Comparison of ENCODE assay signal across 21 cellular contexts in the genomic region with DNA sequence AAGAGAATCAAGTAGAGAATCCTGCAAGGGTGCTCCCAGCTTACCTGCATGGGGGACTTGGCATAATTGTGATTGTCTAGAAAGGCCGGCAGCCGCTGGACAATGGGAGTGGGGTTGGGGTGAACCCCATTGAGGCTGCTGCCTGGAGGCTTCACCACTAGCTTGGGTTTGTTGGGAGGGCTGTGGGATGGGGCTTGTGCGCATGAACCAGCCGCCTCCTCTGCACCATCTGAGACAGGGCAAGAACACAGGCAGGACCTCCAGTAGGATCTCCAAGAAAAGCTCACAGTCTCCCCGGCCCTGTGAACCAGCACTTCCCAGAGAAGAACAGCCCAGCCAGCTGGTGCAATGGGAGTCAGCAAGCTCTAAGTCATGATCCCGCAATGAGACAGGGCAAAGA. TPM values are rescaled to one million over a fixed set of nuclear protein-coding genes. Genes with fewer than 3 reads are reported as not detected.
DNase-seq lines count a peak whose midpoint lies in the region; ATAC-seq and TF ChIP-seq lines count a peak whose summit lies in the region.
"Had no signal": no experiment of that assay in that cellular context is flagged by ENCODE, and none has a peak within 500 bp of the region (broad histone marks: within the 10 kb centered on the region; RNA-seq: fewer than 3 reads in every experiment).

No MANE protein-coding gene starts in this region.

- H3K4me1 Mint-ChIP-seq in activated CD8-positive, alpha-beta T cell treated with anti-CD3 and anti-CD28 coated beads for 36 hours (ENCODE audit: low read depth): peaks cover 22% of the 10 kb centered on the region
- H3K4me1 Mint-ChIP-seq in activated CD8-positive, alpha-beta T cell treated with anti-CD3 and anti-CD28 coated beads, Interleukin-2, amount 10 ng/mL, durations not matched to agents 7 days and 5 days (ENCODE audit: low read depth): peaks cover 24% of the 10 kb centered on the region

- DNase-seq in activated CD8-positive, alpha-beta T cell treated with anti-CD3 and anti-CD28 coated beads for 36 hours: no peak
- DNase-seq in activated CD8-positive, alpha-beta T cell treated with anti-CD3 and anti-CD28 coated beads, Interleukin-2, amount 10 ng/mL, durations not matched to agents 7 days and 5 days: no peak
- no peak for DNase-seq in Jurkat, Clone E6-1 (ENCODE audit: low read depth, low spot score)
- DNase-seq in cardiac septum (ENCODE audit: low spot score) (peak; percentile 51), posterior vena cava (ENCODE audit: low spot score) (peak; percentile 77), SW 1271 (lab: John Stamatoyannopoulos, UW) (no peak), KBM-7 (no peak)
- DNase-seq in activated CD4-positive, alpha-beta T cell treated with anti-CD3 and anti-CD28 coated beads, Interleukin-2, amount 50 U/mL, for 48 hours: no peak
- DNase-seq: activated CD4-positive, CD25-positive, alpha-beta regulatory T cell treated with anti-CD3 and anti-CD28 coated beads, Interleukin-2, amount 50 U/mL, for 72 hours; foreskin fibroblast; GDM1; midbrain; NCI-H1048; NCI-H187 treated with DMSO at 0.1 percent for 48 hours; NCI-H526 treated with DMSO at 0.1 percent for 48 hours; nephron progenitor cell; RPMI8226; substantia nigra had no signal

- H3K9me3 Mint-ChIP-seq in activated CD8-positive, alpha-beta T cell treated with anti-CD3 and anti-CD28 coated beads for 36 hours: no peaks in the 10 kb centered on the region
- no peaks in the 10 kb centered on the region for H3K9me3 Mint-ChIP-seq in activated CD8-positive, alpha-beta T cell treated with anti-CD3 and anti-CD28 coated beads, Interleukin-2, amount 10 ng/mL, durations not matched to agents 7 days and 5 days (ENCODE audit: insufficient read depth)
- H3K9me3 Mint-ChIP-seq: nephron progenitor cell had no signal

- no peaks in the 10 kb centered on the region for H3K27me3 Mint-ChIP-seq in activated CD8-positive, alpha-beta T cell treated with anti-CD3 and anti-CD28 coated beads for 36 hours
- no peaks in the 10 kb centered on the region for H3K27me3 Mint-ChIP-seq in activated CD8-positive, alpha-beta T cell treated with anti-CD3 and anti-CD28 coated beads, Interleukin-2, amount 10 ng/mL, durations not matched to agents 7 days and 5 days (ENCODE audit: low read depth)

- intact Hi-C loops in activated CD8-positive, alpha-beta T cell treated with anti-CD3 and anti-CD28 coated beads for 36 hours (cut with micrococcal nuclease): no loop called here
- intact Hi-C loops in cardiac septum (cut with DNase I): loop anchor here (5.0 to 10.0 kb wide), 2 partner anchors 118 to 640 kb away; partner anchors contain the start of genes GLYCTK and SFMBT1
- intact Hi-C loops in posterior vena cava (cut with DNase I): no loop called here

- TF ChIP-seq CTCF in activated CD8-positive, alpha-beta T cell treated with anti-CD3 and anti-CD28 coated beads for 36 hours (IDR thresholded peaks at IDR 0.05): no peak

- peaks cover 33% of the 10 kb centered on the region for H3K36me3 Mint-ChIP-seq in activated CD8-positive, alpha-beta T cell treated with anti-CD3 and anti-CD28 coated beads for 36 hours (ENCODE audit: low read depth)
- peaks cover 64% of the 10 kb centered on the region for H3K36me3 Mint-ChIP-seq in activated CD8-positive, alpha-beta T cell treated with anti-CD3 and anti-CD28 coated beads, Interleukin-2, amount 10 ng/mL, durations not matched to agents 7 days and 5 days (ENCODE audit: low read depth)

- POLR2A ChIA-PET in activated CD8-positive, alpha-beta T cell treated with anti-CD3 and anti-CD28 coated beads for 36 hours (lab: Charles Lee): interaction anchor here (1.0 to 1.3 kb wide), 2 partner anchors 9 to 347 kb away, joined by 3 read pairs; no protein-coding TSS in a partner anchor
- POLR2A ChIA-PET in activated CD8-positive, alpha-beta T cell treated with anti-CD3 and anti-CD28 coated beads, Interleukin-2, amount 10 ng/mL, durations not matched to agents 7 days and 5 days (lab: Charles Lee): no interaction called here

- CTCF ChIA-PET in activated CD8-positive, alpha-beta T cell treated with anti-CD3 and anti-CD28 coated beads for 36 hours (lab: Charles Lee): interaction anchor here (0.7 to 1.5 kb wide), 2 partner anchors 15 to 42 kb away, joined by 3 read pairs; no protein-coding TSS in a partner anchor
- CTCF ChIA-PET in activated CD8-positive, alpha-beta T cell treated with anti-CD3 and anti-CD28 coated beads, Interleukin-2, amount 10 ng/mL, durations not matched to agents 7 days and 5 days (lab: Charles Lee): no interaction called here

- in situ Hi-C loops in KBM-7 (cut with MboI; ENCODE audit: low pct_unique_long_range_greater_than_20kb, low sequenced_read_pairs): no loop called here

- peak overlapping the region; percentile 42 for H3K27ac Mint-ChIP-seq in activated CD8-positive, alpha-beta T cell treated with anti-CD3 and anti-CD28 coated beads for 36 hours
- no peak overlapping the region for H3K27ac Mint-ChIP-seq in activated CD8-positive, alpha-beta T cell treated with anti-CD3 and anti-CD28 coated beads, Interleukin-2, amount 10 ng/mL, durations not matched to agents 7 days and 5 days
- H3K27ac Mint-ChIP-seq: nephron progenitor cell had no signal

- ATAC-seq in activated CD8-positive, alpha-beta T cell treated with anti-CD3 and anti-CD28 coated beads for 36 hours: no peak
- no peak for ATAC-seq in activated CD8-positive, alpha-beta T cell treated with anti-CD3 and anti-CD28 coated beads, Interleukin-2, amount 10 ng/mL, durations not matched to agents 7 days and 5 days
- ATAC-seq: A549, HepG2 had no signal

- H3K4me3 Mint-ChIP-seq in activated CD8-positive, alpha-beta T cell treated with anti-CD3 and anti-CD28 coated beads for 36 hours: no peak overlapping the region
- H3K4me3 Mint-ChIP-seq in activated CD8-positive, alpha-beta T cell treated with anti-CD3 and anti-CD28 coated beads, Interleukin-2, amount 10 ng/mL, durations not matched to agents 7 days and 5 days: no peak overlapping the region
- H3K4me3 Mint-ChIP-seq: nephron progenitor cell had no signal

- peak overlapping the region; percentile 45 for H3K4me3 ChIP-seq in Jurkat, Clone E6-1 (ENCODE audit: low read length)
- H3K4me3 ChIP-seq: A549, dorsolateral prefrontal cortex had no signal

RNA-seq across cellular contexts. Expression of gene BAP1, which starts 4.7 kb away (rescaled TPM):
- total RNA-seq in activated CD8-positive, alpha-beta T cell treated with anti-CD3 and anti-CD28 coated beads for 36 hours: 100 to 1,000 TPM in 1 of 2 experiments, 10 to 100 TPM in 1; 98.1 to 101 TPM
- 100 to 1,000 TPM in 1 of 2 experiments, 10 to 100 TPM in 1; 95.6 to 105 TPM for total RNA-seq in activated CD8-positive, alpha-beta T cell treated with anti-CD3 and anti-CD28 coated beads, Interleukin-2, amount 10 ng/mL, durations not matched to agents 7 days and 5 days
- polyA plus RNA-seq in Jurkat, Clone E6-1 (2012; ENCODE audit: insufficient read depth, insufficient read length): 156 TPM
- 53.0 TPM for total RNA-seq in cardiac septum
- total RNA-seq in posterior vena cava: 10 to 100 TPM; 53.0 to 55.1 TPM

RNA-seq across cellular contexts. Expression of gene PHF7, which starts 5.4 kb away (rescaled TPM):
- 10 to 100 TPM; 18.4 to 20.6 TPM for total RNA-seq in activated CD8-positive, alpha-beta T cell treated with anti-CD3 and anti-CD28 coated beads for 36 hours
- total RNA-seq in activated CD8-positive, alpha-beta T cell treated with anti-CD3 and anti-CD28 coated beads, Interleukin-2, amount 10 ng/mL, durations not matched to agents 7 days and 5 days: 10 to 100 TPM; 14.6 to 16.2 TPM
- polyA plus RNA-seq in Jurkat, Clone E6-1 (2012; ENCODE audit: insufficient read depth, insufficient read length): 33.1 TPM
- total RNA-seq in cardiac septum (17.5 TPM), posterior vena cava (1 to 10 TPM; 6.4 to 9.2 TPM)

RNA-seq across cellular contexts. Expression of gene SEMA3G, which starts 39.8 kb away (rescaled TPM):
- not detected for total RNA-seq in activated CD8-positive, alpha-beta T cell treated with anti-CD3 and anti-CD28 coated beads for 36 hours
- under 1 TPM; 0.13 to 0.21 TPM for total RNA-seq in activated CD8-positive, alpha-beta T cell treated with anti-CD3 and anti-CD28 coated beads, Interleukin-2, amount 10 ng/mL, durations not matched to agents 7 days and 5 days
- polyA plus RNA-seq in Jurkat, Clone E6-1 (2012; ENCODE audit: insufficient read depth, insufficient read length): 2.2 TPM
- 15.3 TPM for total RNA-seq in cardiac septum
- total RNA-seq in posterior vena cava: 10 to 100 TPM; 12.4 to 17.7 TPM

RNA-seq across cellular contexts. Expression of gene TNNC1, which starts 48.8 kb away (rescaled TPM):
- 1 to 10 TPM; 4.8 to 5.9 TPM for total RNA-seq in activated CD8-positive, alpha-beta T cell treated with anti-CD3 and anti-CD28 coated beads for 36 hours
- 1 to 10 TPM in 1 of 2 experiments, under 1 TPM in 1; 0.84 to 2.1 TPM for total RNA-seq in activated CD8-positive, alpha-beta T cell treated with anti-CD3 and anti-CD28 coated beads, Interleukin-2, amount 10 ng/mL, durations not matched to agents 7 days and 5 days
- 3.8 TPM for polyA plus RNA-seq in Jurkat, Clone E6-1 (2012; ENCODE audit: insufficient read depth, insufficient read length)
- 8,054 TPM for total RNA-seq in cardiac septum
- total RNA-seq in posterior vena cava: 1 to 10 TPM; 3.5 to 5.5 TPM

RNA-seq across cellular contexts. Expression of gene NISCH, which starts 50.3 kb away (rescaled TPM):
- total RNA-seq in activated CD8-positive, alpha-beta T cell treated with anti-CD3 and anti-CD28 coated beads for 36 hours: 10 to 100 TPM; 57.1 to 57.4 TPM
- total RNA-seq in activated CD8-positive, alpha-beta T cell treated with anti-CD3 and anti-CD28 coated beads, Interleukin-2, amount 10 ng/mL, durations not matched to agents 7 days and 5 days: 10 to 100 TPM; 77.2 to 82.6 TPM
- polyA plus RNA-seq in Jurkat, Clone E6-1 (2012; ENCODE audit: insufficient read depth, insufficient read length): 72.0 TPM
- total RNA-seq in cardiac septum (59.1 TPM), posterior vena cava (10 to 100 TPM; 53.0 to 65.2 TPM)

Comparison
In these comparisons a context has a peak if more than half of its experiments do, and no peak if none do; other contexts are left out.
1. DNase-seq: peak in cardiac septum (single experiment) and posterior vena cava (single experiment); none in activated CD8-positive, alpha-beta T cell treated with anti-CD3 and anti-CD28 coated beads for 36 hours (single experiment), activated CD8-positive, alpha-beta T cell treated with anti-CD3 and anti-CD28 coated beads, Interleukin-2, amount 10 ng/mL, durations not matched to agents 7 days and 5 days (single experiment), Jurkat, Clone E6-1 (single experiment), SW 1271 (0 of 2), KBM-7 (single experiment) and activated CD4-positive, alpha-beta T cell treated with anti-CD3 and anti-CD28 coated beads, Interleukin-2, amount 50 U/mL, for 48 hours (0 of 2).
2. RNA of gene SEMA3G, which starts 39.8 kb away (total RNA-seq): 12.4 to 17.7 TPM in posterior vena cava and 15.3 TPM in cardiac septum (single experiment); 0.13 to 0.21 TPM in activated CD8-positive, alpha-beta T cell treated with anti-CD3 and anti-CD28 coated beads, Interleukin-2, amount 10 ng/mL, durations not matched to agents 7 days and 5 days and not detected in activated CD8-positive, alpha-beta T cell treated with anti-CD3 and anti-CD28 coated beads for 36 hours; every median in the first group is over 10 times any median in the second.